23 cellular contexts compared by ENCODE assay signal in the genomic region with DNA sequence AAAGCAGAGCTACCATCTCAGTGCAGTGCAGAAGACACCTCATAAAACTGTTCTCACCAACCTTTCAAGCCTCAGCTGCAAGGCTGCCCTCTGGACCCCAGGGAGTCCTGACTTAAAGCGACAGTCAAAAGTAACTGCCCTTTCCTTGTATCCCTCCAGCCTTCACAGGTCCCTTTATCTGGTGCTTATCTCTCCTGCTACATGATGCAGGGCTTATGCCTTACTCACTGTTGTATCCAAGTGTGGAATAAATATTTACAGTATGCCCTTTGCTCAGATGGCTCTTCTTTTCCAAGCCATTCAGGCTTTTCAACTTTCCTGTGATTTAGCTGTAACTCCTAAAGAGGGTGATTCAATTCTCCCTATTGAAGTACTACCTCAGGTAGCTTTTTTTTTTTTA.
DNase-seq lines count a peak whose midpoint lies in the region; ATAC-seq and TF ChIP-seq lines count a peak whose summit lies in the region.
"Had no signal": no experiment of that assay in that cellular context is flagged by ENCODE, and none has a peak within 500 bp of the region (broad histone marks: within the 10 kb centered on the region; RNA-seq: fewer than 3 reads in every experiment).

No MANE protein-coding gene starts in this region.

- H2BK120ac ChIP-seq in mesendoderm (ENCODE audit: low read depth, low read length) = no peak overlapping the region

- H3K23ac ChIP-seq in mesendoderm (ENCODE audit: low read length) = no peak overlapping the region

- no peaks in the 10 kb centered on the region for H3K79me1 ChIP-seq in mesendoderm (ENCODE audit: low read length)

- intact Hi-C loops in aorta (cut with DNase I) = no loop called here

- H3K4me1 ChIP-seq in mesendoderm (ENCODE audit: control insufficient read depth, low read depth, low read length) (peaks cover 7% of the 10 kb centered on the region), aorta (ENCODE audit: control insufficient read depth in 1 of 2, insufficient read depth in 2 of 2, low read length in 2 of 2) (peaks cover 0 to 2% of the 10 kb centered on the region in 2 donors)
- H3K4me1 ChIP-seq: A549, BLaER1, right lobe of liver, SJSA1 had no signal

- peak; percentile 69 for DNase-seq in DMS53 (lab: John Stamatoyannopoulos, UW)
- DNase-seq in astrocyte of the hippocampus (ENCODE audit: low read depth, low spot score) = peak; percentile 11
- DNase-seq in fibroblast of the aortic adventitia (ENCODE audit: low read depth) = peak; percentile 17
- peak; percentile 90 for DNase-seq in mesendoderm
- no peak for DNase-seq in DMS114 treated with DMSO at 0.1 percent for 48 hours (lab: John Stamatoyannopoulos, UW; ENCODE audit: unreplicated experiment)
- no peak for DNase-seq in aorta
- no peak for DNase-seq in activated CD4-positive, alpha-beta T cell treated with anti-CD3 and anti-CD28 coated beads, Interleukin-2, amount 50 U/mL, for 48 hours
- DNase-seq: activated CD4-positive, alpha-beta T cell treated with anti-CD3 and anti-CD28 coated beads, Interleukin-2, amount 10 ng/mL, durations not matched to agents 7 days and 5 days; activated CD8-positive, alpha-beta memory T cell treated with anti-CD3 and anti-CD28 coated beads, Interleukin-2, amount 50 U/mL, for 4 hours; Calu3; effector CD4-positive, alpha-beta T cell; esophagus squamous epithelium; GM23248; immature natural killer cell; MM.1S; NCI-H1694; NCI-H446; right lobe of liver; substantia nigra had no signal

- no peak overlapping the region for H4K5ac ChIP-seq in mesendoderm (ENCODE audit: low read length)

- ATAC-seq in aorta (ENCODE audit: low FRiP score) (no peak), HG02852 (IDR thresholded peaks at IDR 0.05; ENCODE audit: unreplicated experiment) (no peak)
- ATAC-seq: A549, right lobe of liver had no signal

- H3K79me2 ChIP-seq in mesendoderm (ENCODE audit: control insufficient read depth, insufficient read depth, low read length) = no peaks in the 10 kb centered on the region

- H3K27me3 ChIP-seq in mesendoderm (ENCODE audit: insufficient read depth, low read length, poor library complexity) = no peaks in the 10 kb centered on the region
- H3K27me3 ChIP-seq in aorta (ENCODE audit: control insufficient read depth in 1 of 2, insufficient read depth in 2 of 2, low read length in 1 of 2) = no peaks in the 10 kb centered on the region
- H3K27me3 ChIP-seq: BLaER1, esophagus squamous epithelium, right lobe of liver had no signal

- no peak overlapping the region for H2AK5ac ChIP-seq in mesendoderm (ENCODE audit: low read length)

- peak overlapping the region; percentile 56 for H3K18ac ChIP-seq in mesendoderm (ENCODE audit: low read length)

- no peak overlapping the region for H4K8ac ChIP-seq in mesendoderm (ENCODE audit: low read depth, low read length)

- H3K56ac ChIP-seq in mesendoderm (ENCODE audit: low read length) = no peak overlapping the region

- H3K9ac ChIP-seq in mesendoderm (ENCODE audit: low read length) = no peak overlapping the region
- H3K9ac ChIP-seq: BLaER1, GM23248 had no signal

- no peaks in the 10 kb centered on the region for H3K9me3 ChIP-seq in aorta (ENCODE audit: control insufficient read depth, low read length)
- H3K9me3 ChIP-seq: A549, BLaER1, esophagus squamous epithelium, right lobe of liver, SJSA1 had no signal

- no peak for TF ChIP-seq CTCF in fibroblast of the aortic adventitia (IDR thresholded peaks at IDR 0.05; ENCODE audit: insufficient read depth, low read length)

- no peak overlapping the region for H3K4ac ChIP-seq in mesendoderm (ENCODE audit: low read depth, low read length)

- no peaks in the 10 kb centered on the region for H3K36me3 ChIP-seq in mesendoderm (ENCODE audit: control insufficient read depth, insufficient read depth, low read length)
- no peaks in the 10 kb centered on the region for H3K36me3 ChIP-seq in aorta (ENCODE audit: control insufficient read depth in 1 of 2, insufficient read depth in 2 of 2, low read length in 1 of 2)
- H3K36me3 ChIP-seq: BLaER1, esophagus squamous epithelium, right lobe of liver, SJSA1 had no signal

- H3K4me3 ChIP-seq in fibroblast of the aortic adventitia (ENCODE audit: low read depth, low read length) (no peak overlapping the region), mesendoderm (ENCODE audit: low read length) (no peak overlapping the region), aorta (ENCODE audit: low read length in 2 of 2) (no peak overlapping the region)
- H3K4me3 ChIP-seq: A549, BLaER1, esophagus squamous epithelium, GM23248, right lobe of liver, SJSA1 had no signal

- H2BK5ac ChIP-seq in mesendoderm (ENCODE audit: low read length) = no peak overlapping the region

- H3K27ac ChIP-seq in mesendoderm (ENCODE audit: low read depth, low read length) (no peak overlapping the region), aorta (ENCODE audit: low read depth in 1 of 2, low read length in 2 of 2) (no peak overlapping the region)
- H3K27ac ChIP-seq: A549, BLaER1, esophagus squamous epithelium, GM23248, right lobe of liver, SJSA1 had no signal

- WGBS in mesendoderm (ENCODE audit: extremely low coverage, insufficient coverage, low lambda C conversion rate) = no CpG with 5 or more reads among the region's 1 CpG
- 50 to 60% methylated on average over 1 of the region's 1 CpG for WGBS in aorta, 2 donors

- H3K4me2 ChIP-seq in mesendoderm (ENCODE audit: low read length) = no peak overlapping the region
- H3K4me2 ChIP-seq: A549, BLaER1 had no signal

- H2BK15ac ChIP-seq in mesendoderm (replicated peaks; ENCODE audit: low read depth) = no peak overlapping the region

Comparison
In these comparisons a context has a peak if more than half of its experiments do, and no peak if none do; other contexts are left out.
1. DNase-seq: peak in DMS53 (single experiment), astrocyte of the hippocampus (single experiment), fibroblast of the aortic adventitia (single experiment) and mesendoderm (single experiment); none in DMS114 treated with DMSO at 0.1 percent for 48 hours (single experiment), aorta (0 of 2) and activated CD4-positive, alpha-beta T cell treated with anti-CD3 and anti-CD28 coated beads, Interleukin-2, amount 50 U/mL, for 48 hours (0 of 2).